ENCODE assay signal across 8 cellular contexts in the genomic region with DNA sequence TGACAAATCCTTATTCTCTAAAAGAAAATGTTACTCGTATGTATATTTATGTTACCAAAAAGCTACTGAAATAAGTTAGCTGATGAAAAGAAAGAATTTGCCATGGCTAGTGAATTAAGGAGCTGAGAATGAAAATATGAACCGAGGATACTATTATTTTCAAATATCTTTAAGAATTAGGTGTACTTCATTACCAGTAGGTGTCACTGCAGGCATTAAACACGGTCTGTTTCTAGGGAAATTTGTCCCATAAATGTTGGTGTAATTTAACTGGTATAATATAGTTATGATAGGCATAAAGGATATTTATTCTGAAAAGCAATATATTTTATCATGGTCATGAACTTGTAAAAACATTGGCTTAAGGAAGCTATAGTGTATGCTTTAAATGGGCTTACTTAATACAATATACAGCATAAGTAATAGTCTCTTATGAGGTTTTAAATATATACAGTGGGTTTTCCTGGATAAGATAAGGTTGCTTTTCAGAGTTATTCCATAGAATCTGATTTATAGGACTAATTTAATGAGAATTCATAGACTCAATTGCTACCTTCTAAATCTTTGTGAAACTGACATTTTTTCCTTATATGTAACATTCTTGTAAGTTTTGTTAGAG.
DNase-seq lines count a peak whose midpoint lies in the region; ATAC-seq and TF ChIP-seq lines count a peak whose summit lies in the region.

No MANE protein-coding gene starts in this region.

- H3K79me2 ChIP-seq in fibroblast of lung (ENCODE audit: control insufficient read depth, insufficient read depth, low read length) (no peaks in the 10 kb centered on the region), parathyroid adenoma (no peaks in the 10 kb centered on the region)

- H3K9me3 Mint-ChIP-seq in activated T-cell treated with anti-CD3 and anti-CD28 coated beads, Interleukin-2, amount 50 U/mL, for 72 hours = no peaks in the 10 kb centered on the region

- peak; percentile 72 for DNase-seq in COR-L47 (lab: John Stamatoyannopoulos, UW)
- peak; percentile 0 for DNase-seq in HuH-7 (ENCODE audit: low spot score)
- DNase-seq in Peyer's patch = no peak
- peak; percentile 65 to 83 for DNase-seq in fibroblast of lung (ENCODE audit: low read depth in 2 of 2)
- DNase-seq in activated T-cell treated with anti-CD3 and anti-CD28 coated beads, Interleukin-2, amount 50 U/mL, for 72 hours = no peak

- no peak for ATAC-seq in GM19324 (IDR thresholded peaks at IDR 0.05; ENCODE audit: low FRiP score, unreplicated experiment)
- no peak for ATAC-seq in activated T-cell treated with anti-CD3 and anti-CD28 coated beads, Interleukin-2, amount 50 U/mL, for 72 hours (replicated peaks in 1 of 2)
- ATAC-seq in HG03095 (IDR thresholded peaks at IDR 0.05; ENCODE audit: unreplicated experiment) = no peak

- no peaks in the 10 kb centered on the region for H3K9me3 ChIP-seq in Peyer's patch
- H3K9me3 ChIP-seq in fibroblast of lung (ENCODE audit: control insufficient read depth, insufficient read depth, low read depth, low read length) = no peaks in the 10 kb centered on the region
- H3K9me3 ChIP-seq in parathyroid adenoma (ENCODE audit: control insufficient read depth, low read length) = no peaks in the 10 kb centered on the region

- no peaks in the 10 kb centered on the region for H3K4me1 Mint-ChIP-seq in activated T-cell treated with anti-CD3 and anti-CD28 coated beads, Interleukin-2, amount 50 U/mL, for 72 hours (ENCODE audit: low read depth)

- no peaks in the 10 kb centered on the region for H3K27me3 Mint-ChIP-seq in activated T-cell treated with anti-CD3 and anti-CD28 coated beads, Interleukin-2, amount 50 U/mL, for 72 hours (ENCODE audit: low read depth)

- H3K27ac ChIP-seq in Peyer's patch = no peak overlapping the region
- no peak overlapping the region for H3K27ac ChIP-seq in fibroblast of lung (ENCODE audit: insufficient read depth, low read length)
- H3K27ac ChIP-seq in parathyroid adenoma = no peak overlapping the region

- H2AFZ ChIP-seq in fibroblast of lung (ENCODE audit: low read length) (no peak overlapping the region), parathyroid adenoma (no peak overlapping the region)

- no peak overlapping the region for H3K9ac ChIP-seq in fibroblast of lung (ENCODE audit: insufficient read depth, low read length)
- no peak overlapping the region for H3K9ac ChIP-seq in parathyroid adenoma

- no peak overlapping the region for H3K4me2 ChIP-seq in fibroblast of lung (ENCODE audit: extremely low read depth, insufficient read depth, low read length)
- no peak overlapping the region for H3K4me2 ChIP-seq in parathyroid adenoma (ENCODE audit: low read length)

- H3K27me3 ChIP-seq in Peyer's patch = no peaks in the 10 kb centered on the region
- H3K27me3 ChIP-seq in fibroblast of lung (ENCODE audit: control insufficient read depth, insufficient read depth, low read length) = no peaks in the 10 kb centered on the region
- no peaks in the 10 kb centered on the region for H3K27me3 ChIP-seq in parathyroid adenoma (ENCODE audit: control insufficient read depth, insufficient read depth, low read length)

- no peaks in the 10 kb centered on the region for H3K4me1 ChIP-seq in Peyer's patch
- peaks cover 3% of the 10 kb centered on the region for H3K4me1 ChIP-seq in fibroblast of lung (ENCODE audit: control insufficient read depth, extremely low read depth, insufficient read depth, low read length)
- no peaks in the 10 kb centered on the region for H3K4me1 ChIP-seq in parathyroid adenoma

- no peaks in the 10 kb centered on the region for H3K36me3 ChIP-seq in Peyer's patch
- H3K36me3 ChIP-seq in fibroblast of lung (ENCODE audit: control insufficient read depth, insufficient read depth, low read length) = no peaks in the 10 kb centered on the region
- H3K36me3 ChIP-seq in parathyroid adenoma (ENCODE audit: control insufficient read depth, insufficient read depth, low read length) = no peaks in the 10 kb centered on the region

- no peaks in the 10 kb centered on the region for H3K36me3 Mint-ChIP-seq in activated T-cell treated with anti-CD3 and anti-CD28 coated beads, Interleukin-2, amount 50 U/mL, for 72 hours (ENCODE audit: insufficient read depth in 2 of 2)

- H3K4me3 ChIP-seq in Peyer's patch (no peak overlapping the region), fibroblast of lung (replicated peaks in 1 of 4; ENCODE audit: control extremely low read depth in 1 of 4, insufficient read depth in 1 of 4, low read depth in 3 of 4, low read length in 4 of 4) (no peak overlapping the region), parathyroid adenoma (ENCODE audit: low read depth, low read length) (no peak overlapping the region)

- TF ChIP-seq CTCF in Peyer's patch (IDR thresholded peaks at IDR 0.05) = peak in 5 of 6 experiments; percentile 34 to 48 (median 40)
- peak; percentile 41 to 58 for TF ChIP-seq CTCF in fibroblast of lung (conservative IDR thresholded peaks at IDR 0.05 in 1 of 2, IDR thresholded peaks at IDR 0.05 in 1 of 2; ENCODE audit: low read depth in 1 of 2, low read length in 2 of 2)
- peak; percentile 40 for TF ChIP-seq CTCF in parathyroid adenoma (IDR thresholded peaks at IDR 0.05)

- H3K4me3 Mint-ChIP-seq in activated T-cell treated with anti-CD3 and anti-CD28 coated beads, Interleukin-2, amount 50 U/mL, for 72 hours = no peak overlapping the region

- H4K20me1 ChIP-seq in fibroblast of lung (ENCODE audit: control insufficient read depth, extremely low read depth, insufficient read depth, low read length) = no peaks in the 10 kb centered on the region

- TF ChIP-seq POLR2A in Peyer's patch (IDR thresholded peaks at IDR 0.05) = no peak

- H3K27ac Mint-ChIP-seq in activated T-cell treated with anti-CD3 and anti-CD28 coated beads, Interleukin-2, amount 50 U/mL, for 72 hours = no peak overlapping the region

Comparison
In these comparisons a context has a peak if more than half of its experiments do, and no peak if none do; other contexts are left out.
1. DNase-seq: peak in COR-L47 (single experiment), HuH-7 (single experiment) and fibroblast of lung (2 of 2); none in Peyer's patch (0 of 3) and activated T-cell treated with anti-CD3 and anti-CD28 coated beads, Interleukin-2, amount 50 U/mL, for 72 hours (0 of 2).
2. Peak in every context shown above with its lines, with median percentiles within 50 percentile points of each other: CTCF ChIP-seq.